ENCODE assay signal across 3 cellular contexts in the genomic region with DNA sequence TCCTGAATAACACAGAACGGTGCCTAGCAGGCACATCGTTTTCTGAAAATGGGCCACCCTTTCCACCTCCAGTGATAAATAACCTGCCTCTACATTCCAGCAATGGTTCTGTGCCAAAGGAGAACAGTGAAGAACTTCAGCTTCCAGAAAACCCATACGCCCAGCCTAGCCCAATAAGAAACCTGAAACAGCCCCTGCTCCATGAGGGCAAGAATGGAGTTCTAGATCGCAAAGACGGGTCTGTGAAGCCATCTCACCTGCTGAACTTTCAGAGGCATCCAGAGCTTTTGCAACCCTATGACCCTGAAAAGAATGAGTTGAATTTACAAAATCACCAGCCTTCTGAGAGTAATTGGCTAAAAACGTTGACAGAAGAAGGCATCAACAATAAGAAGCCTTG.
TF ChIP-seq lines count a peak whose summit lies in the region.

No MANE protein-coding gene starts in this region.

TF ChIP-seq in WTC11, 78 proteins besides CTCF, POLR2A, EP300 and RAD21 (continues in another document):
- no peak for TF ChIP-seq NR1H2 (CRISPR knock-in tag; IDR thresholded peaks at IDR 0.05)
- TF ChIP-seq GABPB1 (CRISPR knock-in tag; IDR thresholded peaks at IDR 0.05), result no peak
- TF ChIP-seq, protein P1, sequence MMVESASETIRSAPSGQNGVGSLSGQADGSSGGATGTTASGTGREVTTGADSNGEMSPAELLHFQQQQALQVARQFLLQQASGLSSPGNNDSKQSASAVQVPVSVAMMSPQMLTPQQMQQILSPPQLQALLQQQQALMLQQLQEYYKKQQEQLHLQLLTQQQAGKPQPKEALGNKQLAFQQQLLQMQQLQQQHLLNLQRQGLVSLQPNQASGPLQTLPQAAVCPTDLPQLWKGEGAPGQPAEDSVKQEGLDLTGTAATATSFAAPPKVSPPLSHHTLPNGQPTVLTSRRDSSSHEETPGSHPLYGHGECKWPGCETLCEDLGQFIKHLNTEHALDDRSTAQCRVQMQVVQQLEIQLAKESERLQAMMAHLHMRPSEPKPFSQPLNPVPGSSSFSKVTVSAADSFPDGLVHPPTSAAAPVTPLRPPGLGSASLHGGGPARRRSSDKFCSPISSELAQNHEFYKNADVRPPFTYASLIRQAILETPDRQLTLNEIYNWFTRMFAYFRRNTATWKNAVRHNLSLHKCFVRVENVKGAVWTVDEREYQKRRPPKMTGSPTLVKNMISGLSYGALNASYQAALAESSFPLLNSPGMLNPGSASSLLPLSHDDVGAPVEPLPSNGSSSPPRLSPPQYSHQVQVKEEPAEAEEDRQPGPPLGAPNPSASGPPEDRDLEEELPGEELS (CRISPR knock-in tag; IDR thresholded peaks at IDR 0.05), result no peak
- TF ChIP-seq NR2C2 (CRISPR knock-in tag; IDR thresholded peaks at IDR 0.05), result no peak
- TF ChIP-seq, protein P2, sequence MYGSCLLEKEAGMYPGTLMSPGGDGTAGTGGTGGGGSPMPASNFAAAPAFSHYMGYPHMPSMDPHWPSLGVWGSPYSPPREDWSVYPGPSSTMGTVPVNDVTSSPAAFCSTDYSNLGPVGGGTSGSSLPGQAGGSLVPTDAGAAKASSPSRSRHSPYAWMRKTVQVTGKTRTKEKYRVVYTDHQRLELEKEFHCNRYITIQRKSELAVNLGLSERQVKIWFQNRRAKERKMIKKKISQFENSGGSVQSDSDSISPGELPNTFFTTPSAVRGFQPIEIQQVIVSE (CRISPR knock-in tag; IDR thresholded peaks at IDR 0.05; ENCODE audit: borderline replicate concordance), result no peak
- TF ChIP-seq ETV6 (CRISPR knock-in tag; IDR thresholded peaks at IDR 0.05), result no peak
- TF ChIP-seq SOX15 (CRISPR knock-in tag; IDR thresholded peaks at IDR 0.05), result no peak
- no peak for TF ChIP-seq CREB1 (CRISPR knock-in tag; IDR thresholded peaks at IDR 0.05)
- TF ChIP-seq ZBTB21 (CRISPR knock-in tag; IDR thresholded peaks at IDR 0.05; ENCODE audit: borderline replicate concordance), result no peak
- TF ChIP-seq, protein P3, sequence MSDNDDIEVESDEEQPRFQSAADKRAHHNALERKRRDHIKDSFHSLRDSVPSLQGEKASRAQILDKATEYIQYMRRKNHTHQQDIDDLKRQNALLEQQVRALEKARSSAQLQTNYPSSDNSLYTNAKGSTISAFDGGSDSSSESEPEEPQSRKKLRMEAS (CRISPR knock-in tag; IDR thresholded peaks at IDR 0.05), result no peak
- TF ChIP-seq MXD4 (CRISPR knock-in tag; IDR thresholded peaks at IDR 0.05; ENCODE audit: borderline replicate concordance), result no peak
- no peak for TF ChIP-seq ZNF671 (CRISPR knock-in tag; IDR thresholded peaks at IDR 0.05)
- TF ChIP-seq, protein P4, sequence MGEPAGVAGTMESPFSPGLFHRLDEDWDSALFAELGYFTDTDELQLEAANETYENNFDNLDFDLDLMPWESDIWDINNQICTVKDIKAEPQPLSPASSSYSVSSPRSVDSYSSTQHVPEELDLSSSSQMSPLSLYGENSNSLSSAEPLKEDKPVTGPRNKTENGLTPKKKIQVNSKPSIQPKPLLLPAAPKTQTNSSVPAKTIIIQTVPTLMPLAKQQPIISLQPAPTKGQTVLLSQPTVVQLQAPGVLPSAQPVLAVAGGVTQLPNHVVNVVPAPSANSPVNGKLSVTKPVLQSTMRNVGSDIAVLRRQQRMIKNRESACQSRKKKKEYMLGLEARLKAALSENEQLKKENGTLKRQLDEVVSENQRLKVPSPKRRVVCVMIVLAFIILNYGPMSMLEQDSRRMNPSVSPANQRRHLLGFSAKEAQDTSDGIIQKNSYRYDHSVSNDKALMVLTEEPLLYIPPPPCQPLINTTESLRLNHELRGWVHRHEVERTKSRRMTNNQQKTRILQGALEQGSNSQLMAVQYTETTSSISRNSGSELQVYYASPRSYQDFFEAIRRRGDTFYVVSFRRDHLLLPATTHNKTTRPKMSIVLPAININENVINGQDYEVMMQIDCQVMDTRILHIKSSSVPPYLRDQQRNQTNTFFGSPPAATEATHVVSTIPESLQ (CRISPR knock-in tag; IDR thresholded peaks at IDR 0.05), result no peak

TF ChIP-seq in endothelial cell of umbilical vein, 7 proteins besides CTCF, POLR2A, EP300 and RAD21:
- TF ChIP-seq POLR2AphosphoS5 (IDR thresholded peaks at IDR 0.05; ENCODE audit: insufficient read depth, low read depth, low read length) (no peak), GATA2 (IDR thresholded peaks at IDR 0.05; ENCODE audit: insufficient read depth, insufficient read length, low read depth, low read length) (no peak), MYC (IDR thresholded peaks at IDR 0.05; ENCODE audit: low read depth, low read length) (no peak), EZH2 (IDR thresholded peaks at IDR 0.05; ENCODE audit: borderline replicate concordance, low read depth, low read length, severe bottlenecking) (no peak), FOS (IDR thresholded peaks at IDR 0.05; ENCODE audit: borderline replicate concordance, insufficient read depth, low read length) (no peak), JUN (IDR thresholded peaks at IDR 0.05; ENCODE audit: borderline replicate concordance, insufficient read depth, insufficient read length, low read depth) (no peak)
- TF ChIP-seq, protein P3 (IDR thresholded peaks at IDR 0.05; ENCODE audit: insufficient read depth, insufficient read length), result no peak

TF ChIP-seq in liver, 16 proteins besides CTCF, POLR2A, EP300 and RAD21:
- no peak for TF ChIP-seq SP1 (IDR thresholded peaks at IDR 0.05)
- no peak for TF ChIP-seq FOXA1 (IDR thresholded peaks at IDR 0.05)
- no peak for TF ChIP-seq GABPA (IDR thresholded peaks at IDR 0.05 in 1 of 2, conservative IDR thresholded peaks at IDR 0.05 in 1 of 2)
- TF ChIP-seq, protein P3 (IDR thresholded peaks at IDR 0.05), result no peak
- TF ChIP-seq FOXA2 (IDR thresholded peaks at IDR 0.05), result no peak
- no peak for TF ChIP-seq TAF1 (conservative IDR thresholded peaks at IDR 0.05)
- no peak for TF ChIP-seq RXRA (IDR thresholded peaks at IDR 0.05)
- TF ChIP-seq ATF3 (IDR thresholded peaks at IDR 0.05), result no peak
- TF ChIP-seq EGR1 (IDR thresholded peaks at IDR 0.05; ENCODE audit: low read depth in 2 of 2), result no peak
- TF ChIP-seq NR2F2 (IDR thresholded peaks at IDR 0.05), result no peak
- no peak for TF ChIP-seq YY1 (IDR thresholded peaks at IDR 0.05)
- TF ChIP-seq, protein P5, sequence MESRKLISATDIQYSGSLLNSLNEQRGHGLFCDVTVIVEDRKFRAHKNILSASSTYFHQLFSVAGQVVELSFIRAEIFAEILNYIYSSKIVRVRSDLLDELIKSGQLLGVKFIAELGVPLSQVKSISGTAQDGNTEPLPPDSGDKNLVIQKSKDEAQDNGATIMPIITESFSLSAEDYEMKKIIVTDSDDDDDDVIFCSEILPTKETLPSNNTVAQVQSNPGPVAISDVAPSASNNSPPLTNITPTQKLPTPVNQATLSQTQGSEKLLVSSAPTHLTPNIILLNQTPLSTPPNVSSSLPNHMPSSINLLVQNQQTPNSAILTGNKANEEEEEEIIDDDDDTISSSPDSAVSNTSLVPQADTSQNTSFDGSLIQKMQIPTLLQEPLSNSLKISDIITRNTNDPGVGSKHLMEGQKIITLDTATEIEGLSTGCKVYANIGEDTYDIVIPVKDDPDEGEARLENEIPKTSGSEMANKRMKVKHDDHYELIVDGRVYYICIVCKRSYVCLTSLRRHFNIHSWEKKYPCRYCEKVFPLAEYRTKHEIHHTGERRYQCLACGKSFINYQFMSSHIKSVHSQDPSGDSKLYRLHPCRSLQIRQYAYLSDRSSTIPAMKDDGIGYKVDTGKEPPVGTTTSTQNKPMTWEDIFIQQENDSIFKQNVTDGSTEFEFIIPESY (IDR thresholded peaks at IDR 0.05), result no peak
- no peak for TF ChIP-seq HNF4A (conservative IDR thresholded peaks at IDR 0.05)
- no peak for TF ChIP-seq JUND (IDR thresholded peaks at IDR 0.05)
- no peak for TF ChIP-seq HNF4G (IDR thresholded peaks at IDR 0.05)
- TF ChIP-seq, protein P6, sequence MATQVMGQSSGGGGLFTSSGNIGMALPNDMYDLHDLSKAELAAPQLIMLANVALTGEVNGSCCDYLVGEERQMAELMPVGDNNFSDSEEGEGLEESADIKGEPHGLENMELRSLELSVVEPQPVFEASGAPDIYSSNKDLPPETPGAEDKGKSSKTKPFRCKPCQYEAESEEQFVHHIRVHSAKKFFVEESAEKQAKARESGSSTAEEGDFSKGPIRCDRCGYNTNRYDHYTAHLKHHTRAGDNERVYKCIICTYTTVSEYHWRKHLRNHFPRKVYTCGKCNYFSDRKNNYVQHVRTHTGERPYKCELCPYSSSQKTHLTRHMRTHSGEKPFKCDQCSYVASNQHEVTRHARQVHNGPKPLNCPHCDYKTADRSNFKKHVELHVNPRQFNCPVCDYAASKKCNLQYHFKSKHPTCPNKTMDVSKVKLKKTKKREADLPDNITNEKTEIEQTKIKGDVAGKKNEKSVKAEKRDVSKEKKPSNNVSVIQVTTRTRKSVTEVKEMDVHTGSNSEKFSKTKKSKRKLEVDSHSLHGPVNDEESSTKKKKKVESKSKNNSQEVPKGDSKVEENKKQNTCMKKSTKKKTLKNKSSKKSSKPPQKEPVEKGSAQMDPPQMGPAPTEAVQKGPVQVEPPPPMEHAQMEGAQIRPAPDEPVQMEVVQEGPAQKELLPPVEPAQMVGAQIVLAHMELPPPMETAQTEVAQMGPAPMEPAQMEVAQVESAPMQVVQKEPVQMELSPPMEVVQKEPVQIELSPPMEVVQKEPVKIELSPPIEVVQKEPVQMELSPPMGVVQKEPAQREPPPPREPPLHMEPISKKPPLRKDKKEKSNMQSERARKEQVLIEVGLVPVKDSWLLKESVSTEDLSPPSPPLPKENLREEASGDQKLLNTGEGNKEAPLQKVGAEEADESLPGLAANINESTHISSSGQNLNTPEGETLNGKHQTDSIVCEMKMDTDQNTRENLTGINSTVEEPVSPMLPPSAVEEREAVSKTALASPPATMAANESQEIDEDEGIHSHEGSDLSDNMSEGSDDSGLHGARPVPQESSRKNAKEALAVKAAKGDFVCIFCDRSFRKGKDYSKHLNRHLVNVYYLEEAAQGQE (IDR thresholded peaks at IDR 0.05), result no peak
